18 cellular contexts compared by ENCODE assay signal in the genomic region with DNA sequence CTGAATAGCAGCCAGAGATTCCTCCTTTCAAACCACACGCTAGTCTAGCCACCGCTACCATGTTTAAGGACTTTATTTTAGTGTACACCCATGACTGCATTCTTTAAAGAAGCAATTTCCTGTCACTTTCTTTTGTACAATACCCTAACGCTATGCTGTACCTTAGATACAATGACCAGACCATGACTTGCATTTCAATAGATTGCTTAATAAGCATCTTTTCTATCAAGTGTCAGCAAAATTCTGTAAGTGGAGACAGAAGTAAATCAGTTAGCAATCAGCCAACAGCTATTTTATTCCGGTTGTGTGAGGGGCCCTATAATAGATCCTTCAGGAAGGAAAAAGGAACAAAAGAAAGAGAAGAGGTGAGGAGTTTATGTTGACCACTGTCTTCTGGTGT. TPM values are rescaled to one million over a fixed set of nuclear protein-coding genes. Genes with fewer than 3 reads are reported as not detected.
DNase-seq lines count a peak whose midpoint lies in the region; ATAC-seq, FAIRE-seq and TF ChIP-seq lines count a peak whose summit lies in the region.
"Had no signal": no experiment of that assay in that cellular context is flagged by ENCODE, and none has a peak within 500 bp of the region (broad histone marks: within the 10 kb centered on the region; RNA-seq: fewer than 3 reads in every experiment).

No MANE protein-coding gene starts in this region.

- dilution Hi-C loops in IMR-90 (cut with HindIII; ENCODE audit: low sequenced_read_pairs, unreplicated experiment): no loop called here

- H3K79me1 ChIP-seq in IMR-90 (ENCODE audit: low read depth in 1 of 2, low read length in 2 of 2): no peaks in the 10 kb centered on the region

- H3K9me2 ChIP-seq in PC-3 (replicated peaks; ENCODE audit: low read length): no peaks in the 10 kb centered on the region

- H3K27ac ChIP-seq in IMR-90 (ENCODE audit: insufficient read depth, low read length): no peak overlapping the region
- H3K27ac ChIP-seq in PC-3 (ENCODE audit: low read length): no peak overlapping the region
- H3K27ac ChIP-seq in HepG2 (ENCODE audit: extremely low read length, insufficient read depth, low read length): no peak overlapping the region
- H3K27ac ChIP-seq: SK-N-MC had no signal

- no peak overlapping the region for H4K8ac ChIP-seq in IMR-90 (ENCODE audit: low read depth in 2 of 2, low read length in 2 of 2)

- no peaks in the 10 kb centered on the region for H3K4me1 Mint-ChIP-seq in activated T-helper 1 cell treated with anti-CD3 and anti-CD28 coated beads, Interleukin-12 subunit alpha, Interleukin-12 subunit beta, Interleukin-2, Interleukin-4 antibody, amounts not matched to agents 30 ng/mL and 10 ng/mL and 1 ng/mL, durations not matched to agents 14 hours and 24 hours and 36 hours (ENCODE audit: low read depth)
- no peaks in the 10 kb centered on the region for H3K4me1 Mint-ChIP-seq in activated CD8-positive, alpha-beta T cell treated with anti-CD3 and anti-CD28 coated beads for 36 hours (ENCODE audit: low read depth)
- no peaks in the 10 kb centered on the region for H3K4me1 Mint-ChIP-seq in effector memory CD8-positive, alpha-beta T cell (ENCODE audit: low read depth in 2 of 2)
- H3K4me1 Mint-ChIP-seq: T-cell had no signal

- H2BK15ac ChIP-seq in IMR-90 (ENCODE audit: low read depth, low read length): no peak overlapping the region

- no peaks in the 10 kb centered on the region for H3F3A ChIP-seq in PC-3 (ENCODE audit: low read length, unreplicated experiment)

- H3K36me3 ChIP-seq in IMR-90 (ENCODE audit: control insufficient read depth, insufficient read depth, low read length): no peaks in the 10 kb centered on the region
- H3K36me3 ChIP-seq in PC-3 (ENCODE audit: low read depth, low read length): no peaks in the 10 kb centered on the region
- H3K36me3 ChIP-seq in HepG2 (replicated peaks in 1 of 2; ENCODE audit: control insufficient read depth in 1 of 2, insufficient read depth in 2 of 2, low read length in 2 of 2): no peaks in the 10 kb centered on the region

- DNase-seq in IMR-90 (no peak), PC-3 (no peak), HepG2 (ENCODE audit: low spot score) (no peak), NCI-H146 (lab: John Stamatoyannopoulos, UW) (no peak)
- no peak for DNase-seq in activated T-helper 1 cell treated with anti-CD3 and anti-CD28 coated beads, Interleukin-12 subunit alpha, Interleukin-12 subunit beta, Interleukin-2, Interleukin-4 antibody, amounts not matched to agents 30 ng/mL and 10 ng/mL and 1 ng/mL, durations not matched to agents 14 hours and 24 hours and 36 hours (ENCODE audit: low spot score)
- DNase-seq in activated CD8-positive, alpha-beta T cell treated with anti-CD3 and anti-CD28 coated beads for 36 hours: no peak
- no peak for DNase-seq in effector memory CD8-positive, alpha-beta T cell
- DNase-seq: DMS53, NCI-H1105 treated with DMSO at 0.1 percent for 48 hours, NCI-H1930, NCI-H510A, T-cell had no signal

- H3K9ac ChIP-seq in IMR-90 (ENCODE audit: low read depth, low read length) (no peak overlapping the region), PC-3 (ENCODE audit: low read length) (no peak overlapping the region), HepG2 (ENCODE audit: insufficient read depth, low read depth, low read length) (no peak overlapping the region)

- in situ Hi-C loops in IMR-90 (cut with MboI; ENCODE audit: low sequenced_read_pairs): no loop called here
- in situ Hi-C loops in HepG2 (cut with HindIII; ENCODE audit: extremely low pct_ligation_motif_present, low pct_unique_long_range_greater_than_20kb): no loop called here

- CTCF ChIA-PET in IMR-90 (lab: Yijun Ruan, JAX) (no interaction called here), PC-3 (lab: Charles Lee) (no interaction called here), HepG2 (lab: Yijun Ruan, JAX; ENCODE audit: low intra/inter-chr PET ratio, low total read pairs) (no interaction called here)
- CTCF ChIA-PET in activated CD8-positive, alpha-beta T cell treated with anti-CD3 and anti-CD28 coated beads for 36 hours (lab: Charles Lee): interaction anchor here (1.0 to 1.6 kb wide), 2 partner anchors 119 to 226 kb away, joined by 4 to 6 read pairs; no protein-coding TSS in a partner anchor

- H3K27me3 ChIP-seq in IMR-90 (ENCODE audit: control insufficient read depth, insufficient read depth, low read length) (peaks cover 1% of the 10 kb centered on the region; the same call in 1 of the 2 replicates), PC-3 (ENCODE audit: low read length) (no peaks in the 10 kb centered on the region), HepG2 (ENCODE audit: control insufficient read depth in 1 of 2, insufficient read depth in 2 of 2, low read length in 2 of 2) (peaks cover 2 to 14% of the 10 kb centered on the region in 2 experiments; a peak in 3 of 5 replicates)
- H3K27me3 ChIP-seq: BLaER1 treated with 17β-estradiol and CSF1 and Interleukin-3, amounts not matched to agents 10 nM and 100 nM had no signal

- H3K18ac ChIP-seq in IMR-90 (ENCODE audit: low read depth, low read length): no peak overlapping the region

- H3K36me3 Mint-ChIP-seq in activated T-helper 1 cell treated with anti-CD3 and anti-CD28 coated beads, Interleukin-12 subunit alpha, Interleukin-12 subunit beta, Interleukin-2, Interleukin-4 antibody, amounts not matched to agents 30 ng/mL and 10 ng/mL and 1 ng/mL, durations not matched to agents 14 hours and 24 hours and 36 hours (ENCODE audit: low read depth): no peaks in the 10 kb centered on the region
- H3K36me3 Mint-ChIP-seq in activated CD8-positive, alpha-beta T cell treated with anti-CD3 and anti-CD28 coated beads for 36 hours (ENCODE audit: low read depth): no peaks in the 10 kb centered on the region
- no peaks in the 10 kb centered on the region for H3K36me3 Mint-ChIP-seq in effector memory CD8-positive, alpha-beta T cell (ENCODE audit: insufficient read depth)
- H3K36me3 Mint-ChIP-seq: T-cell had no signal

- H3K56ac ChIP-seq in IMR-90 (ENCODE audit: extremely low read depth, insufficient read depth, low read length): no peak overlapping the region

- no peak overlapping the region for H3K14ac ChIP-seq in IMR-90 (replicated peaks; ENCODE audit: low read depth, low read length)

- peaks cover 13% of the 10 kb centered on the region for H3K9me3 Mint-ChIP-seq in activated T-helper 1 cell treated with anti-CD3 and anti-CD28 coated beads, Interleukin-12 subunit alpha, Interleukin-12 subunit beta, Interleukin-2, Interleukin-4 antibody, amounts not matched to agents 30 ng/mL and 10 ng/mL and 1 ng/mL, durations not matched to agents 14 hours and 24 hours and 36 hours
- H3K9me3 Mint-ChIP-seq in activated CD8-positive, alpha-beta T cell treated with anti-CD3 and anti-CD28 coated beads for 36 hours: peaks cover 10% of the 10 kb centered on the region
- H3K9me3 Mint-ChIP-seq in effector memory CD8-positive, alpha-beta T cell: peaks cover 2 to 10% of the 10 kb centered on the region in 2 donors

- H2AK9ac ChIP-seq in IMR-90 (replicated peaks; ENCODE audit: low read depth, low read length, poor library complexity): no peak overlapping the region

- H3K4me1 ChIP-seq in IMR-90 (ENCODE audit: control insufficient read depth, insufficient read depth, low read length): no peaks in the 10 kb centered on the region; the same call in 1 of the 2 replicates
- no peaks in the 10 kb centered on the region for H3K4me1 ChIP-seq in PC-3 (ENCODE audit: insufficient read depth, low read length)
- H3K4me1 ChIP-seq in HepG2 (ENCODE audit: insufficient read depth, low read length): peaks cover 14% of the 10 kb centered on the region

- H3K9me3 ChIP-seq in IMR-90 (ENCODE audit: control insufficient read depth, insufficient read depth, low read length) (no peaks in the 10 kb centered on the region), PC-3 (ENCODE audit: low read length) (peaks cover 6% of the 10 kb centered on the region), HepG2 (ENCODE audit: low read length) (no peaks in the 10 kb centered on the region; the same call in 1 of the 2 replicates)

- TF ChIP-seq CTCF in IMR-90 (conservative IDR thresholded peaks at IDR 0.05; ENCODE audit: low read depth, low read length): no peak
- TF ChIP-seq CTCF in PC-3 (conservative IDR thresholded peaks at IDR 0.05; ENCODE audit: low read depth, low read length): no peak
- no peak for TF ChIP-seq CTCF in HepG2 (CRISPR knock-in tag; IDR thresholded peaks at IDR 0.05)
- TF ChIP-seq CTCF in activated CD8-positive, alpha-beta T cell treated with anti-CD3 and anti-CD28 coated beads for 36 hours (IDR thresholded peaks at IDR 0.05): no peak

- ATAC-seq in IMR-90 (ENCODE audit: low read depth): no peak
- ATAC-seq in PC-3: no peak
- no peak for ATAC-seq in HepG2
- no peak for ATAC-seq in activated CD8-positive, alpha-beta T cell treated with anti-CD3 and anti-CD28 coated beads for 36 hours
- no peak for ATAC-seq in effector memory CD8-positive, alpha-beta T cell (replicated peaks)
- ATAC-seq: HCT116, Right ventricle myocardium inferior, T-cell had no signal

- no peak overlapping the region for H3K4me3 ChIP-seq in IMR-90 (ENCODE audit: insufficient read depth, low read depth, low read length)
- no peak overlapping the region for H3K4me3 ChIP-seq in PC-3 (ENCODE audit: low read length)
- H3K4me3 ChIP-seq in HepG2 (replicated peaks in 1 of 3; ENCODE audit: insufficient read depth in 1 of 3, low read depth in 2 of 3, low read length in 3 of 3): no peak overlapping the region
- H3K4me3 ChIP-seq: BLaER1 treated with 17β-estradiol and CSF1 and Interleukin-3, amounts not matched to agents 10 nM and 100 nM; SK-N-MC had no signal

- no peak overlapping the region for H3K27ac Mint-ChIP-seq in activated T-helper 1 cell treated with anti-CD3 and anti-CD28 coated beads, Interleukin-12 subunit alpha, Interleukin-12 subunit beta, Interleukin-2, Interleukin-4 antibody, amounts not matched to agents 30 ng/mL and 10 ng/mL and 1 ng/mL, durations not matched to agents 14 hours and 24 hours and 36 hours
- H3K27ac Mint-ChIP-seq in activated CD8-positive, alpha-beta T cell treated with anti-CD3 and anti-CD28 coated beads for 36 hours: no peak overlapping the region
- no peak overlapping the region for H3K27ac Mint-ChIP-seq in effector memory CD8-positive, alpha-beta T cell
- H3K27ac Mint-ChIP-seq: T-cell had no signal

- H3K27me3 Mint-ChIP-seq in activated T-helper 1 cell treated with anti-CD3 and anti-CD28 coated beads, Interleukin-12 subunit alpha, Interleukin-12 subunit beta, Interleukin-2, Interleukin-4 antibody, amounts not matched to agents 30 ng/mL and 10 ng/mL and 1 ng/mL, durations not matched to agents 14 hours and 24 hours and 36 hours (ENCODE audit: insufficient read depth): peaks cover 9% of the 10 kb centered on the region
- H3K27me3 Mint-ChIP-seq in activated CD8-positive, alpha-beta T cell treated with anti-CD3 and anti-CD28 coated beads for 36 hours: peaks cover 20% of the 10 kb centered on the region
- peaks cover 20 to 29% of the 10 kb centered on the region in 2 donors for H3K27me3 Mint-ChIP-seq in effector memory CD8-positive, alpha-beta T cell

- no peak overlapping the region for H2AK5ac ChIP-seq in IMR-90 (ENCODE audit: low read depth, low read length)

- TF ChIP-seq EP300 in HepG2 (IDR thresholded peaks at IDR 0.05; ENCODE audit: low read depth in 2 of 2, low read length in 2 of 2): no peak
- TF ChIP-seq EP300 in HepG2 (CRISPR knock-in tag; IDR thresholded peaks at IDR 0.05; ENCODE audit: borderline replicate concordance): no peak

- H4K91ac ChIP-seq in IMR-90 (ENCODE audit: insufficient read depth, low read depth, low read length): no peak overlapping the region

- TF ChIP-seq POLR2A in IMR-90 (IDR thresholded peaks at IDR 0.05; ENCODE audit: low read depth, low read length) (no peak), HepG2 (IDR thresholded peaks at IDR 0.05; ENCODE audit: insufficient read depth in 1 of 2, low read depth in 2 of 2, low read length in 2 of 2) (no peak)

- H4K20me1 ChIP-seq in IMR-90 (ENCODE audit: insufficient read depth, low read length): no peaks in the 10 kb centered on the region
- H4K20me1 ChIP-seq in PC-3 (ENCODE audit: low read length): no peaks in the 10 kb centered on the region
- H4K20me1 ChIP-seq in HepG2 (ENCODE audit: insufficient read depth, low read length): no peaks in the 10 kb centered on the region
- H4K20me1 ChIP-seq: BLaER1 treated with 17β-estradiol and CSF1 and Interleukin-3, amounts not matched to agents 10 nM and 100 nM had no signal

- no peak overlapping the region for H3K4ac ChIP-seq in IMR-90 (ENCODE audit: low read depth, low read length)

- H2BK5ac ChIP-seq in IMR-90 (ENCODE audit: low read depth, low read length, poor library complexity, severe bottlenecking): no peak overlapping the region

- no peak overlapping the region for H3K23ac ChIP-seq in IMR-90 (ENCODE audit: low read depth, low read length)

- H2BK120ac ChIP-seq in IMR-90 (ENCODE audit: low read depth, low read length): no peak overlapping the region

- WGBS in IMR-90 (ENCODE audit: extremely low coverage in 2 of 2, insufficient read length in 1 of 2), 2 experiments: no CpG with 5 or more reads among the region's 4 CpGs
- 54% methylated on average over 4 of the region's 4 CpGs for WGBS in HepG2 (ENCODE audit: low lambda C conversion rate)

- H3K79me2 ChIP-seq in PC-3 (ENCODE audit: low read length) (no peaks in the 10 kb centered on the region), HepG2 (ENCODE audit: insufficient read depth, low read length) (no peaks in the 10 kb centered on the region)

- BruUV-seq in IMR-90 (replicated peaks; lab: Mats Ljungman, UMichigan): no TSS peak
- BruUV-seq in PC-3 (replicated peaks; lab: Mats Ljungman, UMichigan): no TSS peak
- no TSS peak for BruUV-seq in HepG2 (replicated peaks; lab: Mats Ljungman, UMichigan)

- H3K4me2 ChIP-seq in IMR-90 (ENCODE audit: low read depth, low read length) (no peak overlapping the region), PC-3 (ENCODE audit: low read length) (no peak overlapping the region), HepG2 (ENCODE audit: low read depth, low read length) (no peak overlapping the region)

- no peaks in the 10 kb centered on the region for H3K9me1 ChIP-seq in IMR-90 (ENCODE audit: insufficient read depth, low read length)

- H2AFZ ChIP-seq in IMR-90 (replicated peaks; ENCODE audit: low read length, poor library complexity) (no peak overlapping the region), PC-3 (ENCODE audit: low read length) (0 out of 2 replicates have a peak overlapping the region, but pooled peaks have one; percentile 10), HepG2 (ENCODE audit: low read length) (no peak overlapping the region)

- POLR2A ChIA-PET in IMR-90 (lab: Charles Lee; ENCODE audit: unreplicated experiment): no interaction called here
- POLR2A ChIA-PET in PC-3 (lab: Charles Lee; ENCODE audit: unreplicated experiment): no interaction called here
- POLR2A ChIA-PET in HepG2 (lab: Yijun Ruan, JAX): no interaction called here
- POLR2A ChIA-PET in activated CD8-positive, alpha-beta T cell treated with anti-CD3 and anti-CD28 coated beads for 36 hours (lab: Charles Lee): interaction anchor here (0.6 kb wide), 1 partner anchor 22 kb away, joined by 3 read pairs; no protein-coding TSS in a partner anchor

- H3K4me3 Mint-ChIP-seq in activated T-helper 1 cell treated with anti-CD3 and anti-CD28 coated beads, Interleukin-12 subunit alpha, Interleukin-12 subunit beta, Interleukin-2, Interleukin-4 antibody, amounts not matched to agents 30 ng/mL and 10 ng/mL and 1 ng/mL, durations not matched to agents 14 hours and 24 hours and 36 hours: no peak overlapping the region
- H3K4me3 Mint-ChIP-seq in activated CD8-positive, alpha-beta T cell treated with anti-CD3 and anti-CD28 coated beads for 36 hours: no peak overlapping the region
- no peak overlapping the region for H3K4me3 Mint-ChIP-seq in effector memory CD8-positive, alpha-beta T cell
- H3K4me3 Mint-ChIP-seq: T-cell had no signal

- no peak for TF ChIP-seq RAD21 in IMR-90 (IDR thresholded peaks at IDR 0.05; ENCODE audit: low read length)
- no peak for TF ChIP-seq RAD21 in HepG2 (CRISPR knock-in tag; IDR thresholded peaks at IDR 0.05)

- H4K5ac ChIP-seq in IMR-90 (ENCODE audit: low read depth, low read length): no peak overlapping the region

- FAIRE-seq in HepG2 (lab: Jason Lieb, UNC): no peak
- FAIRE-seq: GM12891 had no signal

- H2BK20ac ChIP-seq in IMR-90 (ENCODE audit: low read depth, low read length): no peak overlapping the region

- intact Hi-C loops in IMR-90 (cut with micrococcal nuclease): no loop called here
- intact Hi-C loops in PC-3 (cut with micrococcal nuclease): no loop called here
- intact Hi-C loops in HepG2 (cut with micrococcal nuclease; ENCODE audit: unreplicated experiment): no loop called here
- intact Hi-C loops in activated T-helper 1 cell treated with anti-CD3 and anti-CD28 coated beads, Interleukin-12 subunit alpha, Interleukin-12 subunit beta, Interleukin-2, Interleukin-4 antibody, amounts not matched to agents 30 ng/mL and 10 ng/mL and 1 ng/mL, durations not matched to agents 14 hours and 24 hours and 36 hours (cut with micrococcal nuclease): no loop called here
- intact Hi-C loops in activated CD8-positive, alpha-beta T cell treated with anti-CD3 and anti-CD28 coated beads for 36 hours (cut with micrococcal nuclease): no loop called here

RNA-seq across cellular contexts. Expression of a gene that starts 34.9 kb away (rescaled TPM):
- total RNA-seq in IMR-90 (2012; rRNA removed) (21.9 and 23.8 TPM in 2 replicates), PC-3 (2014; rRNA removed) (208 and 250 TPM in 2 replicates), HepG2 (2016; rRNA removed; fragmentation: Illumina TruSeq; extraction: Trizol) (13.9 and 14.4 TPM in 2 replicates)
- polyA plus RNA-seq in IMR-90 (2012; rRNA removed) (11.2 and 11.5 TPM in 2 replicates), HepG2 (2011; rRNA removed) (57.4 and 58.3 TPM in 2 replicates)
- polyA plus RNA-seq in IMR-90 (2012; cell fraction: cytosol; rRNA removed): 5.5 and 9.1 TPM in 2 replicates
- 2.9 and 14.1 TPM in 2 replicates for polyA plus RNA-seq in IMR-90 (2012; cell fraction: nucleus; rRNA removed; ENCODE audit: low replicate concordance)
- 46.6 and 50.3 TPM in 2 replicates for total RNA-seq in HepG2 (2016; cell fraction: cytosol; rRNA removed; fragmentation: Illumina TruSeq; extraction: Trizol; ENCODE audit: low read depth)
- total RNA-seq in HepG2 (2016; cell fraction: insoluble cytoplasmic fraction; rRNA removed; fragmentation: Illumina TruSeq; extraction: Trizol): 12.2 and 12.9 TPM in 2 replicates
- total RNA-seq in HepG2 (2016; cell fraction: membrane; rRNA removed; fragmentation: Illumina TruSeq; extraction: Trizol): 42.4 and 46.0 TPM in 2 replicates
- 9.1 and 11.2 TPM in 2 replicates for total RNA-seq in HepG2 (2016; cell fraction: nucleus; rRNA removed; fragmentation: Illumina TruSeq; extraction: Trizol)
- polyA plus RNA-seq in HepG2 (2011; cell fraction: cytosol; rRNA removed): 39.7 and 54.9 TPM in 2 replicates
- polyA plus RNA-seq in HepG2 (2011; cell fraction: nucleus; rRNA removed): 20.9 and 23.5 TPM in 2 replicates
- 46.8 and 53.5 TPM in 2 replicates for polyA plus RNA-seq in HepG2 (2012)
- polyA plus RNA-seq in HepG2 (2016; cell fraction: cytosol; fragmentation: Illumina TruSeq; extraction: Trizol; ENCODE audit: low read depth): 43.6 and 44.8 TPM in 2 replicates
- 14.1 and 15.7 TPM in 2 replicates for polyA plus RNA-seq in HepG2 (2016; cell fraction: insoluble cytoplasmic fraction; fragmentation: Illumina TruSeq; extraction: Trizol; ENCODE audit: low read depth)
- 44.6 and 47.3 TPM in 2 replicates for polyA plus RNA-seq in HepG2 (2016; cell fraction: membrane; fragmentation: Illumina TruSeq; extraction: Trizol; ENCODE audit: low read depth)
- 10.1 and 12.7 TPM in 2 replicates for polyA plus RNA-seq in HepG2 (2016; cell fraction: nucleus; fragmentation: Illumina TruSeq; extraction: Trizol; ENCODE audit: insufficient read depth, low read depth)
- 77.5 and 86.5 TPM in 2 replicates for polyA minus RNA-seq in HepG2 (2011; rRNA and poly(A)+ RNA removed; ENCODE audit: low replicate concordance)
- polyA minus RNA-seq in HepG2 (2011; cell fraction: cytosol; rRNA and poly(A)+ RNA removed): 38.8 and 51.7 TPM in 2 replicates
- 98.1 and 113 TPM in 2 replicates for polyA minus RNA-seq in HepG2 (2011; cell fraction: nucleus; rRNA and poly(A)+ RNA removed)
- 2.3 and 2.5 TPM in 2 replicates for total RNA-seq in activated T-helper 1 cell treated with anti-CD3 and anti-CD28 coated beads, Interleukin-12 subunit alpha, Interleukin-12 subunit beta, Interleukin-2, Interleukin-4 antibody, amounts not matched to agents 30 ng/mL and 10 ng/mL and 1 ng/mL, durations not matched to agents 14 hours and 24 hours and 36 hours
- total RNA-seq in activated CD8-positive, alpha-beta T cell treated with anti-CD3 and anti-CD28 coated beads for 36 hours: under 1 TPM; 0.41 to 0.63 TPM
- total RNA-seq: G401 had no signal
